In genomic region chr5:112691758-112692157, GRCh38 we compare ENCODE assay signal across 8 cellular contexts. TPM values are rescaled to one million over a fixed set of nuclear protein-coding genes. Genes with fewer than 3 reads are reported as not detected.
DNase-seq lines count a peak whose midpoint lies in the region; ATAC-seq, FAIRE-seq and TF ChIP-seq lines count a peak whose summit lies in the region.

No MANE protein-coding gene starts in this region.

- H3K9me3 ChIP-seq in BE2C = no peaks in the 10 kb centered on the region
- H3K9me3 ChIP-seq in gastrocnemius medialis = no peaks in the 10 kb centered on the region

- in situ Hi-C loops in gastrocnemius medialis (cut with MboI; ENCODE audit: low sequenced_read_pairs in 4 of 4) = no loop called here

- H3K4me1 ChIP-seq in BE2C (0 out of 2 replicates have a peak, but pooled peaks cover 2% of the 10 kb centered on the region), gastrocnemius medialis (peaks cover 0 to 2% of the 10 kb centered on the region in 2 donors)

- TF ChIP-seq POLR2A in gastrocnemius medialis (IDR thresholded peaks at IDR 0.05) = no peak
- no peak for TF ChIP-seq POLR2A in H54 (IDR thresholded peaks at IDR 0.05; ENCODE audit: low read depth, low read length)

- intact Hi-C loops in gastrocnemius medialis (cut with DNase I; ENCODE audit: low total_unique reads) = loop anchor here (1.0 kb wide), 1 partner anchor 66 kb away; no protein-coding TSS in a partner anchor
- intact Hi-C loops in left ventricle myocardium superior (cut with micrococcal nuclease) = no loop called here

- no peaks in the 10 kb centered on the region for H3K36me3 ChIP-seq in BE2C
- H3K36me3 ChIP-seq in gastrocnemius medialis = no peaks in the 10 kb centered on the region

- ATAC-seq in GM18502 (IDR thresholded peaks at IDR 0.05; ENCODE audit: poor library complexity, unreplicated experiment) (peak; percentile 54), gastrocnemius medialis (no peak), left ventricle myocardium superior (no peak)

- DNase-seq in BE2C (peak; percentile 33), OCI-M1 (lab: John Stamatoyannopoulos, UW) (peak; percentile 82), fibroblast of mammary gland (ENCODE audit: low read depth) (peak; percentile 60), gastrocnemius medialis (no peak), NK-92 (lab: John Stamatoyannopoulos, UW; ENCODE audit: unreplicated experiment) (no peak), H54 (ENCODE audit: insufficient read length, low spot score) (no peak), left ventricle myocardium superior (no peak)

- TF ChIP-seq CTCF in BE2C (IDR thresholded peaks at IDR 0.05; ENCODE audit: low read depth, low read length) (peak; percentile 56), fibroblast of mammary gland (conservative IDR thresholded peaks at IDR 0.05; ENCODE audit: control insufficient read depth, insufficient read depth, low read depth, low read length) (peak; percentile 56), gastrocnemius medialis (IDR thresholded peaks at IDR 0.05 in 4 of 5, conservative IDR thresholded peaks at IDR 0.05 in 1 of 5) (peak in 1 of 5 experiments; percentile 19)

- H3K27me3 ChIP-seq in BE2C = peaks cover 3% of the 10 kb centered on the region; the same call in 1 of the 2 replicates
- no peaks in the 10 kb centered on the region for H3K27me3 ChIP-seq in gastrocnemius medialis

- H3K27ac ChIP-seq in gastrocnemius medialis = no peak overlapping the region

- FAIRE-seq in H54 (lab: Jason Lieb, UNC) = no peak

- no peak overlapping the region for H3K4me3 ChIP-seq in BE2C (ENCODE audit: low read depth, low read length)
- H3K4me3 ChIP-seq in fibroblast of mammary gland (ENCODE audit: control insufficient read depth, low read depth, low read length) = no peak overlapping the region
- no peak overlapping the region for H3K4me3 ChIP-seq in gastrocnemius medialis

RNA-seq across cellular contexts. Expression of gene APC, which starts 45.9 kb away (rescaled TPM):
- polyA plus RNA-seq in BE2C (2012; ENCODE audit: insufficient read depth, insufficient read length, low read depth) = 42.1 TPM
- 100 to 1,000 TPM in 1 of 4 donors, 10 to 100 TPM in 3; 50.1 to 102 (median 60.4) TPM for total RNA-seq in gastrocnemius medialis
- total RNA-seq in left ventricle myocardium superior = 37.5 TPM

Comparison
In these comparisons a context has a peak if more than half of its experiments do, and no peak if none do; other contexts are left out.
1. DNase-seq: peak in BE2C (single experiment), OCI-M1 (single experiment) and fibroblast of mammary gland (single experiment); none in gastrocnemius medialis (0 of 2), NK-92 (single experiment), H54 (single experiment) and left ventricle myocardium superior (single experiment).